In genomic region chr2:60553992-60554648, GRCh38 we compare ENCODE assay signal across 8 cellular contexts. TPM values are rescaled to one million over a fixed set of nuclear protein-coding genes. Genes with fewer than 3 reads are reported as not detected.
DNase-seq lines count a peak whose midpoint lies in the region; ATAC-seq and TF ChIP-seq lines count a peak whose summit lies in the region.

No MANE protein-coding gene starts in this region.

- TF ChIP-seq CTCF in Caco-2 (IDR thresholded peaks at IDR 0.05; ENCODE audit: insufficient read depth in 1 of 2, low read depth in 1 of 2, low read length in 1 of 2, severe bottlenecking in 1 of 2, unreplicated experiment in 1 of 2) (no peak), chondrocyte (IDR thresholded peaks at IDR 0.05) (peak; percentile 13), lower leg skin (IDR thresholded peaks at IDR 0.05) (no peak)

- H3K27ac Mint-ChIP-seq in Caco-2 (ENCODE audit: unreplicated experiment) (no peak overlapping the region), chondrocyte (ENCODE audit: unreplicated experiment) (no peak overlapping the region)

- H3K36me3 Mint-ChIP-seq in Caco-2 (ENCODE audit: insufficient read depth, unreplicated experiment) (peaks cover 14% of the 10 kb centered on the region), chondrocyte (ENCODE audit: low read depth) (no peaks in the 10 kb centered on the region)

- CTCF ChIA-PET in Caco-2 (lab: Charles Lee), result interaction anchor here (0.6 to 0.7 kb wide), 3 partner anchors 9 to 121 kb away, joined by 3 to 8 read pairs (median 3); no protein-coding TSS in a partner anchor

- H3K4me1 Mint-ChIP-seq in Caco-2 (ENCODE audit: low read depth, unreplicated experiment) (peaks cover 19% of the 10 kb centered on the region), chondrocyte (ENCODE audit: low read depth) (peaks cover 35% of the 10 kb centered on the region)

- H3K27me3 Mint-ChIP-seq in Caco-2 (ENCODE audit: insufficient read depth, unreplicated experiment), result peaks cover 38% of the 10 kb centered on the region
- H3K27me3 Mint-ChIP-seq in chondrocyte (ENCODE audit: low read depth), result peaks cover 27% of the 10 kb centered on the region

- intact Hi-C loops in Caco-2 (cut with micrococcal nuclease; ENCODE audit: unreplicated experiment), result loop anchor here (2.0 to 10.0 kb wide), 6 partner anchors 122 to 619 kb away; no protein-coding TSS in a partner anchor
- intact Hi-C loops in lower leg skin (cut with DNase I; ENCODE audit: low total_unique reads), result no loop called here

- no TSS peak for BruUV-seq in Caco-2 (replicated peaks; lab: Mats Ljungman, UMichigan)

- H3K36me3 ChIP-seq in Caco-2 (ENCODE audit: control insufficient read depth, insufficient read depth, low read length) (no peaks in the 10 kb centered on the region), thymus (ENCODE audit: control insufficient read depth, insufficient read depth) (no peaks in the 10 kb centered on the region)

- H3K9me3 ChIP-seq in Caco-2 (no peaks in the 10 kb centered on the region), thymus (ENCODE audit: control insufficient read depth) (no peaks in the 10 kb centered on the region)

- H3K4me1 ChIP-seq in Caco-2 (peaks cover 14% of the 10 kb centered on the region), thymus (ENCODE audit: control insufficient read depth, insufficient read depth, low read length) (peaks cover 8% of the 10 kb centered on the region)

- DNase-seq in Caco-2, result no peak
- peak; percentile 53 for DNase-seq in OCI-M1 (lab: John Stamatoyannopoulos, UW)
- DNase-seq in chondrocyte (ENCODE audit: low spot score), result no peak
- DNase-seq in lower leg skin (ENCODE audit: low spot score in 2 of 2), result no peak

- 0 to 1% methylated on average over 44 to 56 of the region's 61 CpGs for WGBS in lower leg skin, 2 donors
- WGBS in thymus, result under 1% methylated on average over 61 of the region's 61 CpGs

- H3K4me3 ChIP-seq in Caco-2 (ENCODE audit: low read depth, low read length) (peak overlapping the region; percentile 26), lower leg skin (ENCODE audit: low read depth, poor library complexity, severe bottlenecking) (peak overlapping the region; percentile 59), thymus (ENCODE audit: low read length) (peak overlapping the region; percentile 93)

- H3K27me3 ChIP-seq in Caco-2 (replicated peaks; ENCODE audit: control insufficient read depth, insufficient read depth, low read length) (peaks cover 2% of the 10 kb centered on the region; the same call in 1 of the 2 replicates), thymus (ENCODE audit: control insufficient read depth, insufficient read depth) (no peaks in the 10 kb centered on the region)

- H3K4me3 Mint-ChIP-seq in Caco-2 (ENCODE audit: unreplicated experiment), result peak overlapping the region; percentile 79
- H3K4me3 Mint-ChIP-seq in chondrocyte (ENCODE audit: unreplicated experiment), result peak overlapping the region; percentile 81

- POLR2A ChIA-PET in Caco-2 (lab: Charles Lee), result no interaction called here

- TF ChIP-seq POLR2A in lower leg skin (IDR thresholded peaks at IDR 0.05), result no peak

- H3K27ac ChIP-seq in thymus (ENCODE audit: low read depth), result peak overlapping the region; percentile 94

- ATAC-seq in GM21717 (IDR thresholded peaks at IDR 0.05; ENCODE audit: unreplicated experiment), result peak; percentile 18
- no peak for ATAC-seq in HG03280 (IDR thresholded peaks at IDR 0.05; ENCODE audit: unreplicated experiment)
- ATAC-seq in GM18517 (IDR thresholded peaks at IDR 0.05; ENCODE audit: unreplicated experiment), result no peak

- H3K9me3 Mint-ChIP-seq in Caco-2 (ENCODE audit: unreplicated experiment), result no peaks in the 10 kb centered on the region
- no peaks in the 10 kb centered on the region for H3K9me3 Mint-ChIP-seq in chondrocyte (ENCODE audit: low read depth)

RNA-seq across cellular contexts. Expression of gene BCL11A, which starts 0.7 kb away (rescaled TPM):
- total RNA-seq in Caco-2 (2022), result 0.21 and 0.29 TPM in 2 replicates
- total RNA-seq in chondrocyte, result 11.1 to 15.4 TPM (median 13.4 TPM) in 3 replicates
- total RNA-seq in lower leg skin, result 10 to 100 TPM; 62.8 to 94.4 (median 71.5) TPM
- polyA plus RNA-seq in thymus, result 33.6 TPM

Comparison
In these comparisons a context has a peak if more than half of its experiments do, and no peak if none do; other contexts are left out.
1. H3K4me3 ChIP-seq: peak in every context shown above with its lines; median percentile 93 in thymus; 59 in lower leg skin; 26 in Caco-2.